ENCODE assay signal across 1 cellular context in genomic region chr2:96816836-96817702, GRCh38.
TF ChIP-seq lines count a peak whose summit lies in the region.

No MANE protein-coding gene starts in this region.

TF ChIP-seq in IMR-90, 13 proteins besides CTCF, POLR2A, EP300 and RAD21:
- TF ChIP-seq CEBPB (IDR thresholded peaks at IDR 0.05; ENCODE audit: low read depth, low read length) (no peak), RCOR1 (IDR thresholded peaks at IDR 0.05; ENCODE audit: insufficient replicate concordance, low read length) (no peak), CHD1 (IDR thresholded peaks at IDR 0.05; ENCODE audit: low read depth, low read length) (no peak), MXI1 (IDR thresholded peaks at IDR 0.05; ENCODE audit: borderline replicate concordance, low read depth, low read length) (peak; percentile 31; the same call in 1 of the 2 replicates)
